ENCODE assay signal across 20 cellular contexts in genomic region chr12:121420109-121420508, GRCh38. TPM values are rescaled to one million over a fixed set of nuclear protein-coding genes. Genes with fewer than 3 reads are reported as not detected.
DNase-seq lines count a peak whose midpoint lies in the region; ATAC-seq, FAIRE-seq and TF ChIP-seq lines count a peak whose summit lies in the region.
"Had no signal": no experiment of that assay in that cellular context is flagged by ENCODE, and none has a peak within 500 bp of the region (broad histone marks: within the 10 kb centered on the region; RNA-seq: fewer than 3 reads in every experiment).

No MANE protein-coding gene starts in this region.

- H3K27me3 ChIP-seq in HepG2 (ENCODE audit: control insufficient read depth in 1 of 2, insufficient read depth in 2 of 2, low read length in 2 of 2) (no peaks in the 10 kb centered on the region), right lobe of liver (no peaks in the 10 kb centered on the region)
- H3K27me3 ChIP-seq: BLaER1 had no signal

- TF ChIP-seq RAD21 in HepG2 (CRISPR knock-in tag; IDR thresholded peaks at IDR 0.05) = no peak

- H3K27ac Mint-ChIP-seq in activated CD4-positive, alpha-beta memory T cell treated with anti-CD3 and anti-CD28 coated beads for 36 hours = peak overlapping the region; percentile 30
- H3K27ac Mint-ChIP-seq in activated CD4-positive, alpha-beta memory T cell treated with anti-CD3 and anti-CD28 coated beads, Interleukin-2, amount 10 ng/mL, durations not matched to agents 7 days and 5 days = no peak overlapping the region
- peak overlapping the region in 3 of 5 experiments; percentile 39 to 73 (median 54) for H3K27ac Mint-ChIP-seq in brain
- peak overlapping the region; percentile 34 for H3K27ac Mint-ChIP-seq in stimulated activated memory B cell treated with anti-CD40 and anti-IgM and Interleukin-4, amounts not matched to agents 10 μg/mL and 1 μg/mL and 100 μg/mL, for 72 hours
- H3K27ac Mint-ChIP-seq: GM23338 had no signal

- 99% methylated on average over 6 of the region's 6 CpGs for WGBS in HepG2 (ENCODE audit: low lambda C conversion rate)
- 90% methylated on average over 6 of the region's 6 CpGs for WGBS in right lobe of liver (ENCODE audit: insufficient coverage, low coverage, low lambda C conversion rate, missing lambda C conversion rate)

- no peak overlapping the region for H3K4me3 Mint-ChIP-seq in activated CD4-positive, alpha-beta memory T cell treated with anti-CD3 and anti-CD28 coated beads for 36 hours
- H3K4me3 Mint-ChIP-seq in activated CD4-positive, alpha-beta memory T cell treated with anti-CD3 and anti-CD28 coated beads, Interleukin-2, amount 10 ng/mL, durations not matched to agents 7 days and 5 days = no peak overlapping the region
- H3K4me3 Mint-ChIP-seq in brain = no peak overlapping the region
- H3K4me3 Mint-ChIP-seq in stimulated activated memory B cell treated with anti-CD40 and anti-IgM and Interleukin-4, amounts not matched to agents 10 μg/mL and 1 μg/mL and 100 μg/mL, for 72 hours = no peak overlapping the region
- H3K4me3 Mint-ChIP-seq: GM23338 had no signal

- TF ChIP-seq EP300 in HepG2 (IDR thresholded peaks at IDR 0.05; ENCODE audit: low read depth in 2 of 2, low read length in 2 of 2) (no peak), HepG2 (CRISPR knock-in tag; IDR thresholded peaks at IDR 0.05; ENCODE audit: borderline replicate concordance) (no peak)

- H3K4me2 ChIP-seq in HepG2 (ENCODE audit: low read depth, low read length) = no peak overlapping the region
- H3K4me2 ChIP-seq: BLaER1, GM23338, KMS-11 had no signal

- POLR2A ChIA-PET in activated CD4-positive, alpha-beta memory T cell treated with anti-CD3 and anti-CD28 coated beads for 36 hours (lab: Charles Lee) = interaction anchor here (0.6 to 1.1 kb wide), 2 partner anchors 10 to 19 kb away, joined by 3 to 4 read pairs; partner anchors contain the start of gene RNF34
- POLR2A ChIA-PET in activated CD4-positive, alpha-beta memory T cell treated with anti-CD3 and anti-CD28 coated beads, Interleukin-2, amount 10 ng/mL, durations not matched to agents 7 days and 5 days (lab: Charles Lee) = interaction anchor here (0.8 kb wide), 1 partner anchor 19 kb away, joined by 5 read pairs; no protein-coding TSS in a partner anchor
- POLR2A ChIA-PET in HepG2 (lab: Yijun Ruan, JAX) = no interaction called here

- H3K4me1 ChIP-seq in HepG2 (ENCODE audit: insufficient read depth, low read length) = no peaks in the 10 kb centered on the region
- no peaks in the 10 kb centered on the region for H3K4me1 ChIP-seq in right lobe of liver

- no peak overlapping the region for H3K27ac ChIP-seq in HepG2 (ENCODE audit: extremely low read length, insufficient read depth, low read length)
- no peak overlapping the region for H3K27ac ChIP-seq in right lobe of liver
- H3K27ac ChIP-seq: BLaER1, KMS-11, RWPE1 had no signal

- no peak for DNase-seq in activated CD4-positive, alpha-beta memory T cell treated with anti-CD3 and anti-CD28 coated beads for 36 hours
- DNase-seq in activated CD4-positive, alpha-beta memory T cell treated with anti-CD3 and anti-CD28 coated beads, Interleukin-2, amount 10 ng/mL, durations not matched to agents 7 days and 5 days = no peak
- no peak for DNase-seq in HepG2 (ENCODE audit: low spot score)
- DNase-seq in right lobe of liver = no peak
- DNase-seq in NCI-H2227 (lab: John Stamatoyannopoulos, UW; ENCODE audit: unreplicated experiment) = no peak
- no peak for DNase-seq in NCI-H446 (lab: John Stamatoyannopoulos, UW)
- DNase-seq: GF-D8, NCI-H1436, NCI-H2029, NCI-H2171 treated with DMSO at 0.1 percent for 48 hours, NCI-H510A, NCI-H82, PC-3 had no signal

- H3K9me3 Mint-ChIP-seq in activated CD4-positive, alpha-beta memory T cell treated with anti-CD3 and anti-CD28 coated beads for 36 hours = no peaks in the 10 kb centered on the region
- H3K9me3 Mint-ChIP-seq in activated CD4-positive, alpha-beta memory T cell treated with anti-CD3 and anti-CD28 coated beads, Interleukin-2, amount 10 ng/mL, durations not matched to agents 7 days and 5 days = no peaks in the 10 kb centered on the region
- no peaks in the 10 kb centered on the region for H3K9me3 Mint-ChIP-seq in brain
- no peaks in the 10 kb centered on the region for H3K9me3 Mint-ChIP-seq in stimulated activated memory B cell treated with anti-CD40 and anti-IgM and Interleukin-4, amounts not matched to agents 10 μg/mL and 1 μg/mL and 100 μg/mL, for 72 hours
- H3K9me3 Mint-ChIP-seq: GM23338 had no signal

- no peaks in the 10 kb centered on the region for H3K27me3 Mint-ChIP-seq in activated CD4-positive, alpha-beta memory T cell treated with anti-CD3 and anti-CD28 coated beads for 36 hours
- no peaks in the 10 kb centered on the region for H3K27me3 Mint-ChIP-seq in activated CD4-positive, alpha-beta memory T cell treated with anti-CD3 and anti-CD28 coated beads, Interleukin-2, amount 10 ng/mL, durations not matched to agents 7 days and 5 days
- H3K27me3 Mint-ChIP-seq in brain = no peaks in the 10 kb centered on the region
- H3K27me3 Mint-ChIP-seq in stimulated activated memory B cell treated with anti-CD40 and anti-IgM and Interleukin-4, amounts not matched to agents 10 μg/mL and 1 μg/mL and 100 μg/mL, for 72 hours = no peaks in the 10 kb centered on the region

- intact Hi-C loops in activated CD4-positive, alpha-beta memory T cell treated with anti-CD3 and anti-CD28 coated beads for 36 hours (cut with micrococcal nuclease) = no loop called here
- intact Hi-C loops in HepG2 (cut with micrococcal nuclease; ENCODE audit: unreplicated experiment) (no loop called here), right lobe of liver (cut with DNase I) (no loop called here)

- in situ Hi-C loops in HepG2 (cut with HindIII; ENCODE audit: extremely low pct_ligation_motif_present, low pct_unique_long_range_greater_than_20kb) = no loop called here

- H4K20me1 ChIP-seq in HepG2 (ENCODE audit: insufficient read depth, low read length) = no peaks in the 10 kb centered on the region

- peaks cover 20 to 83% of the 10 kb centered on the region in 2 experiments for H3K36me3 ChIP-seq in HepG2 (replicated peaks in 1 of 2; ENCODE audit: control insufficient read depth in 1 of 2, insufficient read depth in 2 of 2, low read length in 2 of 2)
- peaks cover 0 to 72% (median 15%) of the 10 kb centered on the region in 4 donors for H3K36me3 ChIP-seq in right lobe of liver

- H3K4me3 ChIP-seq in HepG2 (replicated peaks in 1 of 3; ENCODE audit: insufficient read depth in 1 of 3, low read depth in 2 of 3, low read length in 3 of 3) = no peak overlapping the region
- H3K4me3 ChIP-seq in right lobe of liver = no peak overlapping the region
- H3K4me3 ChIP-seq: BLaER1, GM23338 had no signal

- H3K9me3 ChIP-seq in HepG2 (ENCODE audit: low read length) (no peaks in the 10 kb centered on the region), right lobe of liver (no peaks in the 10 kb centered on the region)
- H3K9me3 ChIP-seq: BLaER1 had no signal

- TF ChIP-seq CTCF in HepG2 (CRISPR knock-in tag; IDR thresholded peaks at IDR 0.05) (no peak), right lobe of liver (IDR thresholded peaks at IDR 0.05) (no peak), brain (conservative IDR thresholded peaks at IDR 0.05) (no peak)

- no peaks in the 10 kb centered on the region for H3K79me2 ChIP-seq in HepG2 (ENCODE audit: insufficient read depth, low read length)

- FAIRE-seq in HepG2 (lab: Jason Lieb, UNC) = no peak
- FAIRE-seq: GM12891 had no signal

- H3K4me1 Mint-ChIP-seq in activated CD4-positive, alpha-beta memory T cell treated with anti-CD3 and anti-CD28 coated beads for 36 hours (ENCODE audit: low read depth) = peaks cover 11% of the 10 kb centered on the region
- peaks cover 11% of the 10 kb centered on the region for H3K4me1 Mint-ChIP-seq in activated CD4-positive, alpha-beta memory T cell treated with anti-CD3 and anti-CD28 coated beads, Interleukin-2, amount 10 ng/mL, durations not matched to agents 7 days and 5 days
- no peaks in the 10 kb centered on the region for H3K4me1 Mint-ChIP-seq in brain
- H3K4me1 Mint-ChIP-seq in stimulated activated memory B cell treated with anti-CD40 and anti-IgM and Interleukin-4, amounts not matched to agents 10 μg/mL and 1 μg/mL and 100 μg/mL, for 72 hours = no peaks in the 10 kb centered on the region
- H3K4me1 Mint-ChIP-seq: GM23338 had no signal

- CTCF ChIA-PET in activated CD4-positive, alpha-beta memory T cell treated with anti-CD3 and anti-CD28 coated beads for 36 hours (lab: Charles Lee) = no interaction called here
- CTCF ChIA-PET in activated CD4-positive, alpha-beta memory T cell treated with anti-CD3 and anti-CD28 coated beads, Interleukin-2, amount 10 ng/mL, durations not matched to agents 7 days and 5 days (lab: Charles Lee) = interaction anchor here (3.4 kb wide), 1 partner anchor 23 kb away, joined by 11 read pairs; no protein-coding TSS in a partner anchor
- CTCF ChIA-PET in HepG2 (lab: Yijun Ruan, JAX; ENCODE audit: low intra/inter-chr PET ratio, low total read pairs) = no interaction called here

- H3K9ac ChIP-seq in HepG2 (ENCODE audit: insufficient read depth, low read depth, low read length) = no peak overlapping the region
- H3K9ac ChIP-seq: BLaER1, KMS-11 had no signal

- ATAC-seq in HepG2 = no peak
- no peak for ATAC-seq in right lobe of liver
- no peak for ATAC-seq in stimulated activated memory B cell treated with anti-CD40 and anti-IgM and Interleukin-4, amounts not matched to agents 10 μg/mL and 1 μg/mL and 100 μg/mL, for 72 hours
- ATAC-seq: GM23338, PC-3 had no signal

- BruUV-seq in HepG2 (replicated peaks; lab: Mats Ljungman, UMichigan) = no TSS peak

- peaks cover 64% of the 10 kb centered on the region for H3K36me3 Mint-ChIP-seq in activated CD4-positive, alpha-beta memory T cell treated with anti-CD3 and anti-CD28 coated beads for 36 hours
- peaks cover 79% of the 10 kb centered on the region for H3K36me3 Mint-ChIP-seq in activated CD4-positive, alpha-beta memory T cell treated with anti-CD3 and anti-CD28 coated beads, Interleukin-2, amount 10 ng/mL, durations not matched to agents 7 days and 5 days (ENCODE audit: low read depth)
- H3K36me3 Mint-ChIP-seq in brain = peaks cover 74% of the 10 kb centered on the region
- H3K36me3 Mint-ChIP-seq in stimulated activated memory B cell treated with anti-CD40 and anti-IgM and Interleukin-4, amounts not matched to agents 10 μg/mL and 1 μg/mL and 100 μg/mL, for 72 hours = peaks cover 62% of the 10 kb centered on the region

- no peak overlapping the region for H2AFZ ChIP-seq in HepG2 (ENCODE audit: low read length)
- H2AFZ ChIP-seq: GM23338 had no signal

- TF ChIP-seq POLR2A in HepG2 (IDR thresholded peaks at IDR 0.05; ENCODE audit: insufficient read depth in 1 of 2, low read depth in 2 of 2, low read length in 2 of 2) = no peak
- no peak for TF ChIP-seq POLR2A in right lobe of liver (IDR thresholded peaks at IDR 0.05)

RNA-seq across cellular contexts. Expression of gene RNF34, which starts 20.2 kb away (rescaled TPM):
- 10 to 100 TPM; 70.4 to 72.5 TPM for total RNA-seq in activated CD4-positive, alpha-beta memory T cell treated with anti-CD3 and anti-CD28 coated beads for 36 hours
- 10 to 100 TPM; 88.2 to 90.1 TPM for total RNA-seq in activated CD4-positive, alpha-beta memory T cell treated with anti-CD3 and anti-CD28 coated beads, Interleukin-2, amount 10 ng/mL, durations not matched to agents 7 days and 5 days
- total RNA-seq in HepG2 (2016; rRNA removed; fragmentation: Illumina TruSeq; extraction: Trizol) = 53.2 and 68.2 TPM in 2 replicates
- total RNA-seq in HepG2 (2016; cell fraction: cytosol; rRNA removed; fragmentation: Illumina TruSeq; extraction: Trizol; ENCODE audit: low read depth) = 21.6 and 23.1 TPM in 2 replicates
- total RNA-seq in HepG2 (2016; cell fraction: insoluble cytoplasmic fraction; rRNA removed; fragmentation: Illumina TruSeq; extraction: Trizol) = 52.8 and 66.3 TPM in 2 replicates
- total RNA-seq in HepG2 (2016; cell fraction: membrane; rRNA removed; fragmentation: Illumina TruSeq; extraction: Trizol) = 36.1 and 37.2 TPM in 2 replicates
- 39.6 and 47.6 TPM in 2 replicates for total RNA-seq in HepG2 (2016; cell fraction: nucleus; rRNA removed; fragmentation: Illumina TruSeq; extraction: Trizol)
- 36.8 and 37.4 TPM in 2 replicates for polyA plus RNA-seq in HepG2 (2011; rRNA removed)
- polyA plus RNA-seq in HepG2 (2011; cell fraction: cytosol; rRNA removed) = 17.4 and 20.4 TPM in 2 replicates
- polyA plus RNA-seq in HepG2 (2011; cell fraction: nucleus; rRNA removed) = 25.9 and 37.9 TPM in 2 replicates
- polyA plus RNA-seq in HepG2 (2012) = 27.0 and 30.9 TPM in 2 replicates
- 7.6 and 9.2 TPM in 2 replicates for polyA plus RNA-seq in HepG2 (2016; cell fraction: cytosol; fragmentation: Illumina TruSeq; extraction: Trizol; ENCODE audit: low read depth)
- 56.9 and 60.9 TPM in 2 replicates for polyA plus RNA-seq in HepG2 (2016; cell fraction: insoluble cytoplasmic fraction; fragmentation: Illumina TruSeq; extraction: Trizol; ENCODE audit: low read depth)
- polyA plus RNA-seq in HepG2 (2016; cell fraction: membrane; fragmentation: Illumina TruSeq; extraction: Trizol; ENCODE audit: low read depth) = 19.5 and 19.6 TPM in 2 replicates
- polyA plus RNA-seq in HepG2 (2016; cell fraction: nucleus; fragmentation: Illumina TruSeq; extraction: Trizol; ENCODE audit: insufficient read depth, low read depth) = 49.3 and 52.3 TPM in 2 replicates
- polyA minus RNA-seq in HepG2 (2011; rRNA and poly(A)+ RNA removed; ENCODE audit: low replicate concordance) = 165 and 250 TPM in 2 replicates
- polyA minus RNA-seq in HepG2 (2011; cell fraction: cytosol; rRNA and poly(A)+ RNA removed) = 13.7 and 21.9 TPM in 2 replicates
- polyA minus RNA-seq in HepG2 (2011; cell fraction: nucleus; rRNA and poly(A)+ RNA removed) = 40.6 and 41.5 TPM in 2 replicates
- total RNA-seq in right lobe of liver = 10 to 100 TPM; 11.7 to 22.3 (median 14.6) TPM
- 30.0 TPM for polyA plus RNA-seq in brain (ENCODE audit: insufficient read depth, low read depth, low replicate concordance)
